9 cellular contexts compared by ENCODE assay signal in the genomic region with DNA sequence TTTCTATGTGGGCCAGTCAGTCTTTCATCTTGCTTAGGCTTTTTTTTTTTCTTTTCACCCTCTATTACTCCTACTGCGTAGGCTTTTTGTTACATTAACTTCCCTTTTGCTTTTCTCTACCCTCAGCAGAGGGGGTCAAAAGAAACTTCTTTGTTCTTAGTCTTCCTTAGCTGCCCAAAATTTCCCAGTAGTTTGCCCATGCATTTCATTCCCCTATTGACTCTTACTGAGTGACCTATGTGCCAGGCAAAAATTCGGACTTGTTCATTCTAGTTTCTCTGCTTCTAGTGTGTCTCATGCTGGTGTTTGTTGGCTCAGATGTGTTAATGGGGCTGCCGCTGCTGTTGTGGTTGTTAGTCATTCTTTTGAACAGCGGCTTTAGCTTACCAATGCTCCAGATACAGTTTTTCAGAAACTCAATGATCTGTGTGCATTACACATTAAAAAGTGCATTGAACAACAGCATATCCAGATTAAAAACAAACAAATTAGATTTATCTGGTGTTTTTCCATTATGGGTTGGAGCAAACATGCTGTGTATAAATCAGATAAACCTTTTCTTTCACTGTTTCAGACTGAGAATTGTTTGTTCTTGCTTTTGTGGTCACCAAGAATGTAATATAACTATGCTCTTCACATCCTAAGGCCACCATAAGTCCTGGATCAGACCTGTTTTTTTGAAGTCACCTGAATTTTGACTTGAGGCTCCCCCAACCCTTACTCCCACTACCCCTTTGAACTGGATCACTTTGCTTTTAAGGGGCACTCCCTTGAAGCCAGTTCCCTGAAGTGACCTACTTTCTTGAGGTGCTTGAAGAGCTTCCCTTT. TPM values are rescaled to one million over a fixed set of nuclear protein-coding genes. Genes with fewer than 3 reads are reported as not detected.
DNase-seq lines count a peak whose midpoint lies in the region; TF ChIP-seq lines count a peak whose summit lies in the region.
"Had no signal": no experiment of that assay in that cellular context is flagged by ENCODE, and none has a peak within 500 bp of the region (broad histone marks: within the 10 kb centered on the region; RNA-seq: fewer than 3 reads in every experiment).

No MANE protein-coding gene starts in this region.

- DNase-seq in COLO668 (lab: John Stamatoyannopoulos, UW; ENCODE audit: unreplicated experiment) = peak; percentile 14
- DNase-seq in cardiac fibroblast (ENCODE audit: low read depth in 2 of 2) = peak; percentile 49 to 71
- peak; percentile 37 for DNase-seq in midbrain (lab: John Stamatoyannopoulos, UW)
- DNase-seq in activated CD8-positive, alpha-beta memory T cell treated with anti-CD3 and anti-CD28 coated beads for 24 hours = no peak
- DNase-seq in NCI-H146 treated with DMSO at 0.1 percent for 48 hours (lab: John Stamatoyannopoulos, UW; ENCODE audit: unreplicated experiment) = no peak
- no peak for DNase-seq in cerebellum (ENCODE audit: low spot score)
- DNase-seq in GF-D8 (lab: John Stamatoyannopoulos, UW) = no peak
- DNase-seq: stimulated activated CD4-positive, alpha-beta T cell treated with anti-CD3 and anti-CD28 coated beads, Interleukin-4, amount 100 ng/mL, for 4 hours had no signal

- peaks cover 22% of the 10 kb centered on the region for H3K4me1 ChIP-seq in HUES48 (ENCODE audit: control insufficient read depth, insufficient read depth, low read length)

- H3K27ac ChIP-seq in HUES48 (ENCODE audit: low read depth, low read length) = peak overlapping the region; percentile 27

- H3K4me3 ChIP-seq in HUES48 (ENCODE audit: low read depth, low read length) (no peak overlapping the region), cardiac fibroblast (replicated peaks in 1 of 2; ENCODE audit: low read depth in 2 of 2, low read length in 2 of 2) (no peak overlapping the region)

- H3K9ac ChIP-seq in HUES48 (ENCODE audit: low read depth, low read length) = no peak overlapping the region

- H3K36me3 ChIP-seq in HUES48 (ENCODE audit: control insufficient read depth, insufficient read depth, low read length) = no peaks in the 10 kb centered on the region

- TF ChIP-seq CTCF in cardiac fibroblast (IDR thresholded peaks at IDR 0.05; ENCODE audit: low read depth, low read length) = no peak

- H3K9me3 ChIP-seq in HUES48 (ENCODE audit: control insufficient read depth, insufficient read depth, low read length) = no peaks in the 10 kb centered on the region

- no peaks in the 10 kb centered on the region for H3K27me3 ChIP-seq in HUES48 (ENCODE audit: control insufficient read depth, insufficient read depth, low read length)

RNA-seq across cellular contexts. Expression of gene PDE8A, which starts 43.1 kb away (rescaled TPM):
- 33.1 TPM for total RNA-seq in cerebellum

Comparison
In these comparisons a context has a peak if more than half of its experiments do, and no peak if none do; other contexts are left out.
1. DNase-seq: peak in COLO668 (single experiment), cardiac fibroblast (2 of 2) and midbrain (single experiment); none in activated CD8-positive, alpha-beta memory T cell treated with anti-CD3 and anti-CD28 coated beads for 24 hours (single experiment), NCI-H146 treated with DMSO at 0.1 percent for 48 hours (single experiment), cerebellum (single experiment) and GF-D8 (single experiment).